In the genomic region with DNA sequence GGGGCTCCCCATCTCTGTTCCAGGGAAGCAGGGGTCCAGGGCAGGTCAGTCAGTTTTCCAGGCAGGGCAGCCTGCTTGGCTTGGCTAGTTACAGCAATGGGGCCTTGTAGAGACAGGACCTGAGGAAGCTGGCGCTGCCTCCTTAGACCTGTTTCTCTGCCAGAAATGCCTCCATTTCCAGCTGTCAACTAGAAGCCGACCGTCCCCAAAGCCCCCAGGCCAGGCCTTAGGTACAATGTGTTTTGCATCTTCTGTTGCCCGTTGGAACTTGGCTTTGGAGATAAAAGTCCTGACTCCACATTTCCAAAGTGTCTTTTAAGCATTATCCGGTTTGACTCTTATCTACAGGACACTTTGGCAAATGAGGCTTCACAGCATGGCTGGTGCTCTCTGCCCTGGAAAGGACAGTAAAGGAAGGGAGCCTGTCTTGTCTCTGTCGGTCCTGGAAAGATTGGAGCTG, we compare ENCODE assay signal across 13 cellular contexts. TPM values are rescaled to one million over a fixed set of nuclear protein-coding genes. Genes with fewer than 3 reads are reported as not detected.
A peak's percentile ranks its signal among the peaks of the same experiment; 100 is the strongest.
DNase-seq lines count a peak whose midpoint lies in the region; ATAC-seq and TF ChIP-seq lines count a peak whose summit lies in the region.
"Had no signal": no experiment of that assay in that cellular context is flagged by ENCODE, and none has a peak within 500 bp of the region (broad histone marks: within the 10 kb centered on the region; RNA-seq: fewer than 3 reads in every experiment).

No MANE protein-coding gene starts in this region.

- H3K9me3 Mint-ChIP-seq in osteocyte (ENCODE audit: unreplicated experiment), result no peaks in the 10 kb centered on the region

- peak overlapping the region; percentile 96 for H3K27ac Mint-ChIP-seq in osteocyte (ENCODE audit: unreplicated experiment)

- ATAC-seq in Panc1, result no peak

- in situ Hi-C loops in Panc1 (cut with HindIII; ENCODE audit: low pct_unique_long_range_greater_than_20kb, low sequenced_read_pairs), result no loop called here

- CTCF ChIA-PET in Panc1 (lab: Charles Lee), result interaction anchor here (1.0 to 2.2 kb wide), 3 partner anchors 177 to 731 kb away, joined by 3 to 7 read pairs (median 6); no protein-coding TSS in a partner anchor

- H3K36me3 Mint-ChIP-seq in osteocyte (ENCODE audit: unreplicated experiment), result no peaks in the 10 kb centered on the region

- TF ChIP-seq CTCF in Panc1 (IDR thresholded peaks at IDR 0.05), result no peak
- no peak for TF ChIP-seq CTCF in osteocyte (IDR thresholded peaks at IDR 0.05)

- H3K4me1 Mint-ChIP-seq in osteocyte (ENCODE audit: unreplicated experiment), result peaks cover 70% of the 10 kb centered on the region

- peaks cover 8% of the 10 kb centered on the region for H3K79me2 ChIP-seq in ACC112 (ENCODE audit: control insufficient read depth, insufficient read depth, low read length, unreplicated experiment)

- DNase-seq in Panc1 (ENCODE audit: low read depth, low spot score), result no peak
- DNase-seq in epithelial cell of prostate (ENCODE audit: low read depth, low spot score), result no peak
- no peak for DNase-seq in osteocyte (ENCODE audit: extremely low spot score, unreplicated experiment)
- DNase-seq in NOMO-1 (lab: John Stamatoyannopoulos, UW; ENCODE audit: unreplicated experiment in 2 of 2), result no peak
- DNase-seq in superior temporal gyrus (ENCODE audit: extremely low spot score), result no peak
- DNase-seq in NCI-H2196 treated with DMSO at 0.1 percent for 48 hours (lab: John Stamatoyannopoulos, UW; ENCODE audit: unreplicated experiment), result no peak
- no peak for DNase-seq in A172 (ENCODE audit: low spot score)
- DNase-seq: activated CD8-positive, alpha-beta memory T cell treated with anti-CD3 and anti-CD28 coated beads, Interleukin-2, amount 50 U/mL, for 4 hours; DND-41; effector memory CD4-positive, alpha-beta T cell; hypothalamus had no signal

- peaks cover 65% of the 10 kb centered on the region for H3K4me1 ChIP-seq in ACC112 (ENCODE audit: control insufficient read depth, insufficient read depth, low read length, unreplicated experiment)
- peaks cover 70% of the 10 kb centered on the region for H3K4me1 ChIP-seq in Panc1 (ENCODE audit: control insufficient read depth, insufficient read depth, low read length)
- H3K4me1 ChIP-seq: right lobe of liver had no signal

- H3K4me3 ChIP-seq in ACC112 (ENCODE audit: low read depth, low read length) (no peak overlapping the region), Panc1 (ENCODE audit: low read depth in 2 of 2, low read length in 2 of 2) (no peak overlapping the region)
- H3K4me3 ChIP-seq: right lobe of liver had no signal

- H3K27ac ChIP-seq in ACC112 (ENCODE audit: low read depth, low read length) (peak overlapping the region; percentile 99), Panc1 (ENCODE audit: low read length) (peak overlapping the region; percentile 97), epithelial cell of prostate (peak overlapping the region; percentile 100)
- H3K27ac ChIP-seq: right lobe of liver had no signal

- H3K36me3 ChIP-seq in ACC112 (ENCODE audit: insufficient read depth, low read length) (no peaks in the 10 kb centered on the region), Panc1 (ENCODE audit: control insufficient read depth, insufficient read depth, low read length) (no peaks in the 10 kb centered on the region)
- H3K36me3 ChIP-seq: right lobe of liver had no signal

- no TSS peak for BruUV-seq in Panc1 (replicated peaks; lab: Mats Ljungman, UMichigan)

- H3K4me3 Mint-ChIP-seq in osteocyte (ENCODE audit: unreplicated experiment), result no peak overlapping the region

- POLR2A ChIA-PET in Panc1 (lab: Charles Lee), result interaction anchor here (0.7 kb wide), 1 partner anchor 192 kb away, joined by 4 read pairs; no protein-coding TSS in a partner anchor

- intact Hi-C loops in Panc1 (cut with micrococcal nuclease; ENCODE audit: unreplicated experiment), result loop anchor here (10.0 kb wide), 1 partner anchor 436 kb away; no protein-coding TSS in a partner anchor

- no peak overlapping the region for H2AFZ ChIP-seq in ACC112 (ENCODE audit: low read length, unreplicated experiment)

- H3K27me3 ChIP-seq in ACC112 (ENCODE audit: insufficient read depth, low read length) (no peaks in the 10 kb centered on the region), Panc1 (ENCODE audit: control insufficient read depth, insufficient read depth, low read length) (no peaks in the 10 kb centered on the region)
- H3K27me3 ChIP-seq: right lobe of liver had no signal

- H3K27me3 Mint-ChIP-seq in osteocyte (ENCODE audit: unreplicated experiment), result no peaks in the 10 kb centered on the region

- no peaks in the 10 kb centered on the region for H3K9me3 ChIP-seq in Panc1 (ENCODE audit: control insufficient read depth, insufficient read depth, low read depth, low read length)
- H3K9me3 ChIP-seq: right lobe of liver had no signal

RNA-seq across cellular contexts. Expression of gene KRT80, which starts 42.6 kb away (rescaled TPM):
- total RNA-seq in Panc1 (2021; ENCODE audit: unreplicated experiment), result 51.5 TPM
- polyA plus RNA-seq in Panc1 (2012; ENCODE audit: insufficient read length), result 30.3 TPM
- total RNA-seq in osteocyte, result 9.2 and 9.9 TPM in 2 replicates
- 65.2 and 75.2 TPM in 2 replicates for total RNA-seq in A172 (2014; rRNA removed; shearing (Covaris generic))
